24 cellular contexts compared by ENCODE assay signal in genomic region chr9:115073456-115073855, GRCh38. TPM values are rescaled to one million over a fixed set of nuclear protein-coding genes. Genes with fewer than 3 reads are reported as not detected.
"Had no signal": no experiment of that assay in that cellular context is flagged by ENCODE, and none has a peak within 500 bp of the region (broad histone marks: within the 10 kb centered on the region; RNA-seq: fewer than 3 reads in every experiment).

No MANE protein-coding gene starts in this region.

- H3K4me1 ChIP-seq: left ventricle myocardium inferior, spleen, suprapubic skin, upper lobe of right lung had no signal

- H3K9me3 ChIP-seq: left ventricle myocardium inferior, mucosa of descending colon, ovary, spleen, suprapubic skin, thoracic aorta, tibial artery, upper lobe of right lung had no signal

- H3K36me3 ChIP-seq: left ventricle myocardium inferior, ovary, suprapubic skin, upper lobe of right lung had no signal

- H3K27me3 ChIP-seq: ovary, spleen, suprapubic skin, tibial artery, upper lobe of right lung had no signal

- H3K36me3 Mint-ChIP-seq: immature natural killer cell; memory B cell; naive thymus-derived CD4-positive, alpha-beta T cell; natural killer cell treated with Interleukin-12 subunit alpha and Interleukin-12 subunit beta and Interleukin-15 and Interleukin-18, amount 100 ng/mL, for 72 hours; stimulated activated effector memory CD8-positive, alpha-beta T cell treated with anti-CD3 and anti-CD28 coated beads, Interleukin-12 subunit alpha, Interleukin-12 subunit beta, amount 100 ng/mL, for 72 hours had no signal

- H3K9me3 Mint-ChIP-seq: immature natural killer cell; naive thymus-derived CD4-positive, alpha-beta T cell; natural killer cell treated with Interleukin-12 subunit alpha and Interleukin-12 subunit beta and Interleukin-15 and Interleukin-18, amount 100 ng/mL, for 72 hours; stimulated activated effector memory CD8-positive, alpha-beta T cell treated with anti-CD3 and anti-CD28 coated beads, Interleukin-12 subunit alpha, Interleukin-12 subunit beta, amount 100 ng/mL, for 72 hours; stimulated activated naive CD8-positive, alpha-beta T cell treated with anti-CD3 and anti-CD28 coated beads, Interleukin-15, Interleukin-2, amounts not matched to agents 100 ng/mL and 50 ng/mL, for 24 hours had no signal

- H3K27ac Mint-ChIP-seq: immature natural killer cell; memory B cell; naive thymus-derived CD4-positive, alpha-beta T cell; natural killer cell treated with Interleukin-12 subunit alpha and Interleukin-12 subunit beta and Interleukin-15 and Interleukin-18, amount 100 ng/mL, for 72 hours; progenitor cell of endocrine pancreas; stimulated activated effector memory CD8-positive, alpha-beta T cell treated with anti-CD3 and anti-CD28 coated beads, Interleukin-12 subunit alpha, Interleukin-12 subunit beta, amount 100 ng/mL, for 72 hours; stimulated activated naive CD8-positive, alpha-beta T cell treated with anti-CD3 and anti-CD28 coated beads, Interleukin-15, Interleukin-2, amounts not matched to agents 100 ng/mL and 50 ng/mL, for 24 hours had no signal

- H3K4me3 ChIP-seq: left ventricle myocardium inferior, lung, mucosa of descending colon, ovary, spleen, suprapubic skin, thoracic aorta, tibial artery, upper lobe of right lung had no signal

- H3K4me1 Mint-ChIP-seq: immature natural killer cell; memory B cell; stimulated activated effector memory CD8-positive, alpha-beta T cell treated with anti-CD3 and anti-CD28 coated beads, Interleukin-12 subunit alpha, Interleukin-12 subunit beta, amount 100 ng/mL, for 72 hours had no signal

- H3K4me3 Mint-ChIP-seq: immature natural killer cell; memory B cell; naive thymus-derived CD4-positive, alpha-beta T cell; natural killer cell treated with Interleukin-12 subunit alpha and Interleukin-12 subunit beta and Interleukin-15 and Interleukin-18, amount 100 ng/mL, for 72 hours; stimulated activated effector memory CD8-positive, alpha-beta T cell treated with anti-CD3 and anti-CD28 coated beads, Interleukin-12 subunit alpha, Interleukin-12 subunit beta, amount 100 ng/mL, for 72 hours; stimulated activated naive CD8-positive, alpha-beta T cell treated with anti-CD3 and anti-CD28 coated beads, Interleukin-15, Interleukin-2, amounts not matched to agents 100 ng/mL and 50 ng/mL, for 24 hours had no signal

- H3K27ac ChIP-seq: left ventricle myocardium inferior, ovary, spleen, suprapubic skin, thoracic aorta, upper lobe of right lung had no signal

- DNase-seq: hypothalamus; immature natural killer cell; left ventricle myocardium inferior; midbrain; mucosa of descending colon; naive thymus-derived CD4-positive, alpha-beta T cell; ovary; retina; right cardiac atrium; small intestine; spleen; stimulated activated CD4-positive, alpha-beta T cell treated with anti-CD3 and anti-CD28 coated beads, Interleukin-4, amount 100 ng/mL, for 24 hours; stimulated activated naive CD4-positive, alpha-beta T cell; tibial artery; trophoblast cell; upper lobe of right lung had no signal

RNA-seq across cellular contexts. Expression of gene TNC, which starts 44.5 kb away (rescaled TPM):
- polyA plus RNA-seq: immature natural killer cell; naive thymus-derived CD4-positive, alpha-beta T cell had no signal
